Comparison of ENCODE assay signal across 26 cellular contexts in the genomic region with DNA sequence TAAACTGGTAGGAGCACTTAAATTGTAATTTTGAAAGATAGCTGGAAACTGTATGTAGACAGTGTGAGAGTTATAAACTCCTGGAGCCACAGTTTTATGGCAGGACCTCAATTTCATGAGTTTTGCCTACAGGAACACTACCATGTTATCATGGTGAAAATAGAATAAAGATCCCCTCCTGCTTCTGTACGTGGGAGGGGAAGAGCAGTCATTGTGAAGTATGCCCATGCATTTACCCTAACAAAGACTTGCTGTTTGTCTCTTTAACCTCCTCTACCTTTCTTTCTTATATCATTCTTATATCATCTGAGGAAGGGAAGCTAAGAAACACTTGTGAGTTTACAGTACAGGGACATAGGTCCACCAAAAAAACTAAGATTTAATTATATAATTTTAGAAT.
"Had no signal": no experiment of that assay in that cellular context is flagged by ENCODE, and none has a peak within 500 bp of the region (broad histone marks: within the 10 kb centered on the region; RNA-seq: fewer than 3 reads in every experiment).

No MANE protein-coding gene starts in this region.

- H3K27ac Mint-ChIP-seq: activated B cell treated with CpG ODN at 0.5 μM for 24 hours; activated CD8-positive, alpha-beta memory T cell treated with anti-CD3 and anti-CD28 coated beads, Interleukin-2, amount 10 ng/mL, durations not matched to agents 7 days and 5 days; activated CD8-positive, alpha-beta T cell treated with anti-CD3 and anti-CD28 coated beads, Interleukin-2, amount 10 ng/mL, durations not matched to agents 7 days and 5 days; activated naive CD4-positive, alpha-beta T cell treated with anti-CD3 and anti-CD28 coated beads, Interleukin-2, amount 50 U/mL, for 24 hours; activated naive CD8-positive, alpha-beta T cell treated with anti-CD3 and anti-CD28 coated beads, Interleukin-2, amount 50 U/mL, for 24 hours; activated T-helper 2 cell treated with anti-CD3 and anti-CD28 coated beads, Interferon-gamma antibody, Interleukin-2, Interleukin-4, amounts not matched to agents 10 μg/mL and 5 μg/mL and 100 μg/mL, durations not matched to agents 14 hours and 24 hours and 36 hours; mesothelial cell of epicardium; naive B cell had no signal

- H3K36me3 Mint-ChIP-seq: activated CD8-positive, alpha-beta memory T cell treated with anti-CD3 and anti-CD28 coated beads, Interleukin-2, amount 10 ng/mL, durations not matched to agents 7 days and 5 days; activated naive CD4-positive, alpha-beta T cell treated with anti-CD3 and anti-CD28 coated beads, Interleukin-2, amount 50 U/mL, for 24 hours; mesothelial cell of epicardium; naive B cell had no signal

- H3K9me3 ChIP-seq: esophagus muscularis mucosa, psoas muscle, sigmoid colon, tibial nerve had no signal

- H3K4me1 Mint-ChIP-seq: activated B cell treated with CpG ODN at 0.5 μM for 24 hours; activated CD8-positive, alpha-beta memory T cell treated with anti-CD3 and anti-CD28 coated beads, Interleukin-2, amount 10 ng/mL, durations not matched to agents 7 days and 5 days; activated naive CD4-positive, alpha-beta T cell treated with anti-CD3 and anti-CD28 coated beads, Interleukin-2, amount 50 U/mL, for 24 hours; activated naive CD8-positive, alpha-beta T cell treated with anti-CD3 and anti-CD28 coated beads, Interleukin-2, amount 50 U/mL, for 24 hours; naive B cell had no signal

- H3K4me3 ChIP-seq: esophagus muscularis mucosa, heart left ventricle, psoas muscle, sigmoid colon, tibial nerve had no signal

- H3K4me3 Mint-ChIP-seq: activated B cell treated with CpG ODN at 0.5 μM for 24 hours; activated CD8-positive, alpha-beta memory T cell treated with anti-CD3 and anti-CD28 coated beads, Interleukin-2, amount 10 ng/mL, durations not matched to agents 7 days and 5 days; activated CD8-positive, alpha-beta T cell treated with anti-CD3 and anti-CD28 coated beads, Interleukin-2, amount 10 ng/mL, durations not matched to agents 7 days and 5 days; activated naive CD4-positive, alpha-beta T cell treated with anti-CD3 and anti-CD28 coated beads, Interleukin-2, amount 50 U/mL, for 24 hours; activated naive CD8-positive, alpha-beta T cell treated with anti-CD3 and anti-CD28 coated beads, Interleukin-2, amount 50 U/mL, for 24 hours; mesothelial cell of epicardium; naive B cell had no signal

- H3K27me3 ChIP-seq: esophagus muscularis mucosa, foreskin keratinocyte, heart left ventricle, sigmoid colon, tibial nerve had no signal

- H3K9me3 Mint-ChIP-seq: activated naive CD4-positive, alpha-beta T cell treated with anti-CD3 and anti-CD28 coated beads, Interleukin-2, amount 50 U/mL, for 24 hours; activated naive CD8-positive, alpha-beta T cell treated with anti-CD3 and anti-CD28 coated beads, Interleukin-2, amount 50 U/mL, for 24 hours; activated T-helper 2 cell treated with anti-CD3 and anti-CD28 coated beads, Interferon-gamma antibody, Interleukin-2, Interleukin-4, amounts not matched to agents 10 μg/mL and 5 μg/mL and 100 μg/mL, durations not matched to agents 14 hours and 24 hours and 36 hours had no signal

- H3K36me3 ChIP-seq: esophagus muscularis mucosa, heart left ventricle, sigmoid colon, tibial nerve had no signal

- H3K27ac ChIP-seq: esophagus muscularis mucosa, foreskin keratinocyte, heart left ventricle, parathyroid adenoma, psoas muscle, sigmoid colon, tibial nerve had no signal

- H3K4me1 ChIP-seq: esophagus muscularis mucosa, foreskin keratinocyte, heart left ventricle, parathyroid adenoma, psoas muscle, sigmoid colon, tibial nerve had no signal

- ATAC-seq: activated CD8-positive, alpha-beta memory T cell treated with anti-CD3 and anti-CD28 coated beads, Interleukin-2, amount 10 ng/mL, durations not matched to agents 7 days and 5 days; activated CD8-positive, alpha-beta T cell treated with anti-CD3 and anti-CD28 coated beads, Interleukin-2, amount 10 ng/mL, durations not matched to agents 7 days and 5 days; activated naive CD8-positive, alpha-beta T cell treated with anti-CD3 and anti-CD28 coated beads, Interleukin-2, amount 50 U/mL, for 24 hours; foreskin keratinocyte; heart left ventricle; left cardiac atrium; left ventricle myocardium superior; psoas muscle had no signal

- H3K79me2 ChIP-seq: parathyroid adenoma had no signal

- H3K27me3 Mint-ChIP-seq: activated B cell treated with CpG ODN at 0.5 μM for 24 hours; activated CD8-positive, alpha-beta memory T cell treated with anti-CD3 and anti-CD28 coated beads, Interleukin-2, amount 10 ng/mL, durations not matched to agents 7 days and 5 days; activated naive CD4-positive, alpha-beta T cell treated with anti-CD3 and anti-CD28 coated beads, Interleukin-2, amount 50 U/mL, for 24 hours; activated naive CD8-positive, alpha-beta T cell treated with anti-CD3 and anti-CD28 coated beads, Interleukin-2, amount 50 U/mL, for 24 hours; naive B cell had no signal

- H3K9ac ChIP-seq: parathyroid adenoma had no signal

- DNase-seq: activated B cell treated with CpG ODN at 0.5 μM for 24 hours; activated CD4-positive, alpha-beta T cell treated with anti-CD3 and anti-CD28 coated beads, Interleukin-2, amount 50 U/mL, for 1 hour; activated CD8-positive, alpha-beta memory T cell treated with anti-CD3 and anti-CD28 coated beads, Interleukin-2, amount 10 ng/mL, durations not matched to agents 7 days and 5 days; activated CD8-positive, alpha-beta T cell treated with anti-CD3 and anti-CD28 coated beads, Interleukin-2, amount 10 ng/mL, durations not matched to agents 7 days and 5 days; activated naive CD8-positive, alpha-beta T cell treated with anti-CD3 and anti-CD28 coated beads, Interleukin-2, amount 50 U/mL, for 24 hours; activated T-cell treated with anti-CD3 and anti-CD28 coated beads, Interleukin-2, amount 50 U/mL, for 48 hours; amygdala; caudate nucleus; foreskin keratinocyte; heart left ventricle; left cardiac atrium; left ventricle myocardium superior; naive B cell; occipital lobe; psoas muscle; sigmoid colon; small intestine; stimulated activated CD4-positive, alpha-beta T cell treated with anti-CD3 and anti-CD28 coated beads, Interleukin-2, amount 100 ng/mL, for 24 hours; stimulated activated naive CD4-positive, alpha-beta T cell; T-helper 2 cell had no signal
